In the genomic region with DNA sequence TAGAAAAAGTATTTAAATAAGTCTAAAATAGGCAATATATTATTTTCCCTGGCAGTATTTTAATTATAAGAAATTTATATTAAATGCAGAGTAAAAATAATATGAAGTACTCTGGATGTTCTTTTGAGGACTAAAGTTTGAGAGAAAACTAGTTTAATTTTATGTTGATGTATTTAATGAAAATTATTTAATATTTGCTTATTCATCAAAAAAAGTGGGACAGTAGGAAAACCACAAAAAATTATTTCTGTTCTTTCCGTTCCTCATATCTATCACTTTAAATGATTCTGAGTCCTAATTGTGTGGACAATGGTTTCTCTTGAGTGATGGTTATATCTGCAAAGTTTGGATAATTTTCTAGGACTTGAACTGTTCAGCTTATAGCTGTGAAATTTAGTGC, we compare ENCODE assay signal across 20 cellular contexts.
DNase-seq lines count a peak whose midpoint lies in the region; ATAC-seq, FAIRE-seq and TF ChIP-seq lines count a peak whose summit lies in the region.
"Had no signal": no experiment of that assay in that cellular context is flagged by ENCODE, and none has a peak within 500 bp of the region (broad histone marks: within the 10 kb centered on the region; RNA-seq: fewer than 3 reads in every experiment).

No MANE protein-coding gene starts in this region.

- dilution Hi-C loops in IMR-90 (cut with HindIII; ENCODE audit: low sequenced_read_pairs, unreplicated experiment): no loop called here

- H2AK5ac ChIP-seq in IMR-90 (ENCODE audit: low read depth, low read length) (no peak overlapping the region), H1 (ENCODE audit: low read depth, low read length) (no peak overlapping the region)

- no peaks in the 10 kb centered on the region for H3K79me1 ChIP-seq in IMR-90 (ENCODE audit: low read depth in 1 of 2, low read length in 2 of 2)
- H3K79me1 ChIP-seq in H1 (ENCODE audit: low read depth, low read length): no peaks in the 10 kb centered on the region

- H3K23ac ChIP-seq in IMR-90 (ENCODE audit: low read depth, low read length) (no peak overlapping the region), H1 (ENCODE audit: insufficient read length) (no peak overlapping the region)

- H3K4ac ChIP-seq in IMR-90 (ENCODE audit: low read depth, low read length) (no peak overlapping the region), H1 (replicated peaks; ENCODE audit: insufficient read length, low read depth, low read length) (no peak overlapping the region)

- H3K14ac ChIP-seq in IMR-90 (replicated peaks; ENCODE audit: low read depth, low read length) (no peak overlapping the region), H1 (ENCODE audit: insufficient read length) (no peak overlapping the region)

- H2AFZ ChIP-seq in IMR-90 (replicated peaks; ENCODE audit: low read length, poor library complexity): no peak overlapping the region
- H2AFZ ChIP-seq in H1 (ENCODE audit: low read length): no peak overlapping the region

- no peak overlapping the region for H2BK120ac ChIP-seq in IMR-90 (ENCODE audit: low read depth, low read length)
- H2BK120ac ChIP-seq in H1 (replicated peaks; ENCODE audit: low read depth, low read length): no peak overlapping the region

- H3K56ac ChIP-seq in IMR-90 (ENCODE audit: extremely low read depth, insufficient read depth, low read length) (no peak overlapping the region), H1 (replicated peaks; ENCODE audit: insufficient read length, low read depth, low read length) (no peak overlapping the region)

- no peak overlapping the region for H4K5ac ChIP-seq in IMR-90 (ENCODE audit: low read depth, low read length)
- H4K5ac ChIP-seq in H1 (ENCODE audit: insufficient read length, low read depth, low read length): no peak overlapping the region

- H2BK15ac ChIP-seq in IMR-90 (ENCODE audit: low read depth, low read length) (no peak overlapping the region), H1 (ENCODE audit: low read length) (no peak overlapping the region)

- FAIRE-seq in A549 (lab: Jason Lieb, UNC) (no peak), H1 (lab: Jason Lieb, UNC) (no peak)
- FAIRE-seq: A204.1, D721Med, GM12891, GM19239 had no signal

- WGBS in A549 (ENCODE audit: missing lambda C conversion rate): 88% methylated on average over 1 of the region's 1 CpG
- WGBS in IMR-90 (ENCODE audit: extremely low coverage in 2 of 2, insufficient read length in 1 of 2), 2 experiments: no CpG with 5 or more reads among the region's 1 CpG
- WGBS in H1 (ENCODE audit: extremely low coverage in 1 of 2, insufficient coverage in 1 of 2, insufficient read length in 1 of 2, insufficient replicate concordance in 2 of 2, low coverage in 1 of 2, low lambda C conversion rate in 2 of 2, missing lambda C conversion rate in 1 of 2), 2 experiments: 95% methylated on average over 1 of the region's 1 CpG; no CpG with 5 or more reads in 1 of the 2 experiments

- H3K79me2 ChIP-seq in H1 (ENCODE audit: control insufficient read depth in 1 of 2, insufficient read depth in 2 of 2, low read length in 2 of 2): no peaks in the 10 kb centered on the region

- no peaks in the 10 kb centered on the region for H3K9me3 ChIP-seq in A549
- no peaks in the 10 kb centered on the region for H3K9me3 ChIP-seq in IMR-90 (ENCODE audit: control insufficient read depth, insufficient read depth, low read length)
- no peaks in the 10 kb centered on the region for H3K9me3 ChIP-seq in H1 (ENCODE audit: insufficient read depth in 2 of 2, low read depth in 1 of 2, low read length in 1 of 2)
- H3K9me3 ChIP-seq: BLaER1 treated with 17β-estradiol and CSF1 and Interleukin-3, amounts not matched to agents 10 nM and 100 nM; Caco-2 had no signal

- ATAC-seq in A549 (no peak), IMR-90 (ENCODE audit: low read depth) (no peak), GM19455 (IDR thresholded peaks at IDR 0.05; ENCODE audit: unreplicated experiment) (no peak)
- ATAC-seq: CD8-positive, alpha-beta T cell had no signal

- no peak overlapping the region for H3K4me2 ChIP-seq in A549
- H3K4me2 ChIP-seq in IMR-90 (ENCODE audit: low read depth, low read length): no peak overlapping the region
- no peak overlapping the region for H3K4me2 ChIP-seq in H1 (ENCODE audit: insufficient read depth in 1 of 2, low read depth in 2 of 2, low read length in 2 of 2)
- H3K4me2 ChIP-seq: BLaER1 treated with 17β-estradiol and CSF1 and Interleukin-3, amounts not matched to agents 10 nM and 100 nM had no signal

- no peaks in the 10 kb centered on the region for H4K20me1 ChIP-seq in IMR-90 (ENCODE audit: insufficient read depth, low read length)
- H4K20me1 ChIP-seq in H1 (replicated peaks in 1 of 2; ENCODE audit: control insufficient read depth in 1 of 2, insufficient read depth in 2 of 2, low read length in 2 of 2): no peaks in the 10 kb centered on the region
- H4K20me1 ChIP-seq: BLaER1 treated with 17β-estradiol and CSF1 and Interleukin-3, amounts not matched to agents 10 nM and 100 nM had no signal

- TF ChIP-seq CTCF in A549 (IDR thresholded peaks at IDR 0.05) (no peak), IMR-90 (conservative IDR thresholded peaks at IDR 0.05; ENCODE audit: low read depth, low read length) (no peak), H1 (IDR thresholded peaks at IDR 0.05; ENCODE audit: control extremely low read depth in 1 of 3, insufficient read depth in 1 of 3, low read depth in 1 of 3, low read length in 3 of 3) (no peak)

- no peak overlapping the region for H2BK12ac ChIP-seq in H1 (ENCODE audit: low read depth, low read length)

- no peak overlapping the region for H2AK9ac ChIP-seq in IMR-90 (replicated peaks; ENCODE audit: low read depth, low read length, poor library complexity)

- intact Hi-C loops in IMR-90 (cut with micrococcal nuclease): no loop called here

- TF ChIP-seq RAD21 in A549 (conservative IDR thresholded peaks at IDR 0.05 in 1 of 2, IDR thresholded peaks at IDR 0.05 in 1 of 2) (no peak), IMR-90 (IDR thresholded peaks at IDR 0.05; ENCODE audit: low read length) (no peak), H1 (IDR thresholded peaks at IDR 0.05 in 1 of 2, conservative IDR thresholded peaks at IDR 0.05 in 1 of 2; ENCODE audit: low read depth in 2 of 2, low read length in 2 of 2) (no peak)

- TF ChIP-seq POLR2A in A549 (IDR thresholded peaks at IDR 0.05; ENCODE audit: low read length): no peak
- TF ChIP-seq POLR2A in IMR-90 (IDR thresholded peaks at IDR 0.05; ENCODE audit: low read depth, low read length): no peak
- no peak for TF ChIP-seq POLR2A in H1 (IDR thresholded peaks at IDR 0.05; ENCODE audit: control extremely low read depth in 1 of 2, low read depth in 2 of 2, low read length in 2 of 2)

- POLR2A ChIA-PET in A549 (lab: Yijun Ruan, JAX) (no interaction called here), IMR-90 (lab: Charles Lee; ENCODE audit: unreplicated experiment) (no interaction called here), H1 (lab: Charles Lee; ENCODE audit: partially characterized antibody) (no interaction called here)

- H4K8ac ChIP-seq in IMR-90 (ENCODE audit: low read depth in 2 of 2, low read length in 2 of 2): no peak overlapping the region
- no peak overlapping the region for H4K8ac ChIP-seq in H1 (ENCODE audit: extremely low read depth, insufficient read depth, low read length)

- no peak overlapping the region for H4K91ac ChIP-seq in IMR-90 (ENCODE audit: insufficient read depth, low read depth, low read length)
- no peak overlapping the region for H4K91ac ChIP-seq in H1 (replicated peaks; ENCODE audit: insufficient read length, low read length)

- TF ChIP-seq EP300 in A549 (IDR thresholded peaks at IDR 0.05) (no peak), H1 (IDR thresholded peaks at IDR 0.05; ENCODE audit: borderline replicate concordance in 1 of 2, low read depth in 2 of 2, low read length in 2 of 2) (no peak)

- no TSS peak for BruUV-seq in IMR-90 (replicated peaks; lab: Mats Ljungman, UMichigan)

- H3K9ac ChIP-seq in IMR-90 (ENCODE audit: low read depth, low read length): no peak overlapping the region
- no peak overlapping the region for H3K9ac ChIP-seq in H1 (replicated peaks in 1 of 4; ENCODE audit: extremely low read depth in 1 of 4, low read depth in 3 of 4, low read length in 3 of 4)
- H3K9ac ChIP-seq: BLaER1 treated with 17β-estradiol and CSF1 and Interleukin-3, amounts not matched to agents 10 nM and 100 nM had no signal

- DNase-seq in A549 (ENCODE audit: low read depth in 1 of 2, low spot score in 1 of 2) (no peak), IMR-90 (no peak), H1 (ENCODE audit: low read depth in 1 of 2, low spot score in 2 of 2) (no peak), putamen (ENCODE audit: low spot score) (no peak), NCI-H1694 treated with DMSO at 0.1 percent for 48 hours (lab: John Stamatoyannopoulos, UW) (no peak)
- DNase-seq: 8988T; AML-193; Caco-2; Calu3; CD4-positive, alpha-beta T cell; CD8-positive, alpha-beta T cell; DMS79 treated with DMSO at 0.1 percent for 48 hours; GF-D8 had no signal

- H3K18ac ChIP-seq in IMR-90 (ENCODE audit: low read depth, low read length): no peak overlapping the region
- H3K18ac ChIP-seq in H1 (ENCODE audit: extremely low read depth, low read length): no peak overlapping the region

- no peaks in the 10 kb centered on the region for H3K23me2 ChIP-seq in H1 (ENCODE audit: low read depth, low read length)

- H2BK20ac ChIP-seq in IMR-90 (ENCODE audit: low read depth, low read length) (no peak overlapping the region), H1 (ENCODE audit: low read length) (no peak overlapping the region)

- H3K4me3 ChIP-seq in A549: no peak overlapping the region
- H3K4me3 ChIP-seq in IMR-90 (ENCODE audit: insufficient read depth, low read depth, low read length): no peak overlapping the region
- H3K4me3 ChIP-seq in H1 (ENCODE audit: extremely low read depth in 1 of 4, insufficient read depth in 2 of 4, low read depth in 3 of 4, low read length in 4 of 4): no peak overlapping the region
- H3K4me3 ChIP-seq: BLaER1 treated with 17β-estradiol and CSF1 and Interleukin-3, amounts not matched to agents 10 nM and 100 nM had no signal

- CTCF ChIA-PET in A549 (lab: Yijun Ruan, JAX) (no interaction called here), IMR-90 (lab: Yijun Ruan, JAX) (no interaction called here), H1 (lab: Charles Lee; ENCODE audit: partially characterized antibody) (interaction anchor here (0.7 kb wide), 1 partner anchor 249 kb away, joined by 3 read pairs; no protein-coding TSS in a partner anchor)

- H3K36me3 ChIP-seq in IMR-90 (ENCODE audit: control insufficient read depth, insufficient read depth, low read length) (peaks cover 15% of the 10 kb centered on the region), H1 (ENCODE audit: control insufficient read depth in 2 of 4, insufficient read depth in 4 of 4, low read length in 3 of 4) (no peaks in the 10 kb centered on the region)

- H3K27ac ChIP-seq in A549: no peak overlapping the region
- no peak overlapping the region for H3K27ac ChIP-seq in IMR-90 (ENCODE audit: insufficient read depth, low read length)
- no peak overlapping the region for H3K27ac ChIP-seq in H1 (ENCODE audit: low read depth, low read length)
- H3K27ac ChIP-seq: BLaER1 treated with 17β-estradiol and CSF1 and Interleukin-3, amounts not matched to agents 10 nM and 100 nM; C4-2B had no signal

- in situ Hi-C loops in IMR-90 (cut with MboI; ENCODE audit: low sequenced_read_pairs): no loop called here

- no peaks in the 10 kb centered on the region for H3K9me1 ChIP-seq in IMR-90 (ENCODE audit: insufficient read depth, low read length)

- H3K27me3 ChIP-seq in IMR-90 (ENCODE audit: control insufficient read depth, insufficient read depth, low read length) (no peaks in the 10 kb centered on the region), H1 (replicated peaks in 1 of 4; ENCODE audit: control insufficient read depth in 3 of 4, extremely low read depth in 1 of 4, insufficient read depth in 3 of 4, low read length in 3 of 4) (no peaks in the 10 kb centered on the region)
- H3K27me3 ChIP-seq: BLaER1 treated with 17β-estradiol and CSF1 and Interleukin-3, amounts not matched to agents 10 nM and 100 nM had no signal

- no peak overlapping the region for H2BK5ac ChIP-seq in IMR-90 (ENCODE audit: low read depth, low read length, poor library complexity, severe bottlenecking)
- H2BK5ac ChIP-seq in H1 (ENCODE audit: low read depth, low read length): no peak overlapping the region

- no peaks in the 10 kb centered on the region for H3K4me1 ChIP-seq in A549
- no peaks in the 10 kb centered on the region for H3K4me1 ChIP-seq in IMR-90 (ENCODE audit: control insufficient read depth, insufficient read depth, low read length)
- H3K4me1 ChIP-seq in H1 (replicated peaks in 1 of 4; ENCODE audit: control insufficient read depth in 3 of 4, insufficient read depth in 4 of 4, low read length in 3 of 4): no peaks in the 10 kb centered on the region
- H3K4me1 ChIP-seq: BLaER1 treated with 17β-estradiol and CSF1 and Interleukin-3, amounts not matched to agents 10 nM and 100 nM; Caco-2 had no signal

Comparison
In these comparisons a context has a peak if more than half of its experiments do, and no peak if none do; other contexts are left out.
1. Of the 18 proteins assayed by ChIP-seq in both H1 and A549: peak only in H1: none; only in A549: none; in both: MAFK; in neither: 17.